9 cellular contexts compared by ENCODE assay signal in the genomic region with DNA sequence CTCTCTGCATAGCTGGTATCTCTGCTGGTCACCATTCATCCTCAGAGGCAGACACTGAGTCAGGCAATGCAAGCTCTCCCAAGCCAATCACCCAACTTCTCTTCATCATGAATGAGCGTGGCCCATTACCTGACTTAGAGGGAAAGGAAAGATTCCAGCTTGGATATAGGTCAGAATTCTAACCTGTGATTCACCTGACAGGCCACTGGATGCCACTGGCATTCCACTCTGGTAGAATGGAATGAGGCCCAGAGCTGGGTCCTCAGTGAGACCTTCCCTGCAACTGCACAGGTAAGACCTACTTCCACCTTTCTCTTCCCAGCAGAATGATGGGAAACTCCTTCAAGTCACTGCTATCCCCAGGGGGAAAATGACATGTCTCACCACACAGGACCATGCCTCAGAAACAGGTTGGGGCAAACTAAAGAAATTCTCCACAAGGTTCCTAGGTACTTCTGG.
DNase-seq lines count a peak whose midpoint lies in the region; ATAC-seq, FAIRE-seq and TF ChIP-seq lines count a peak whose summit lies in the region.
"Had no signal": no experiment of that assay in that cellular context is flagged by ENCODE, and none has a peak within 500 bp of the region (broad histone marks: within the 10 kb centered on the region; RNA-seq: fewer than 3 reads in every experiment).

No MANE protein-coding gene starts in this region.

- H3K27ac Mint-ChIP-seq in CD14-positive monocyte (no peak overlapping the region), T-helper 17 cell (peak overlapping the region; percentile 56)
- H3K27ac Mint-ChIP-seq in stimulated activated naive B cell treated with anti-CD40 and anti-IgM and Interleukin-4, amounts not matched to agents 10 μg/mL and 1 μg/mL and 100 μg/mL, for 72 hours: no peak overlapping the region
- no peak overlapping the region for H3K27ac Mint-ChIP-seq in T-helper 2 cell treated with Interferon-gamma antibody and Interleukin-4, amounts not matched to agents 5 μg/mL and 100 μg/mL, for 36 hours
- H3K27ac Mint-ChIP-seq: IgD-negative memory B cell had no signal

- intact Hi-C loops in CD14-positive monocyte (cut with micrococcal nuclease): no loop called here

- peak; percentile 47 for ATAC-seq in T-helper 17 cell
- peak; percentile 6 to 28 for ATAC-seq in stimulated activated naive B cell treated with anti-CD40 and anti-IgM and Interleukin-4, amounts not matched to agents 10 μg/mL and 1 μg/mL and 100 μg/mL, for 72 hours (replicated peaks)

- H3K9me3 ChIP-seq in T-helper 17 cell (ENCODE audit: control insufficient read depth, low read length, poor library complexity, severe bottlenecking): no peaks in the 10 kb centered on the region

- H3K9me3 Mint-ChIP-seq in CD14-positive monocyte: no peaks in the 10 kb centered on the region
- no peaks in the 10 kb centered on the region for H3K9me3 Mint-ChIP-seq in stimulated activated naive B cell treated with anti-CD40 and anti-IgM and Interleukin-4, amounts not matched to agents 10 μg/mL and 1 μg/mL and 100 μg/mL, for 72 hours
- H3K9me3 Mint-ChIP-seq in T-helper 2 cell treated with Interferon-gamma antibody and Interleukin-4, amounts not matched to agents 5 μg/mL and 100 μg/mL, for 36 hours: no peaks in the 10 kb centered on the region
- H3K9me3 Mint-ChIP-seq: IgD-negative memory B cell had no signal

- no peak for DNase-seq in CD14-positive monocyte (ENCODE audit: low spot score)
- peak; percentile 33 for DNase-seq in H54 (ENCODE audit: insufficient read length, low spot score)
- no peak for DNase-seq in T-helper 17 cell
- DNase-seq in fibroblast of pulmonary artery (ENCODE audit: low read depth): peak; percentile 35
- DNase-seq in stimulated activated naive B cell treated with anti-CD40 and anti-IgM and Interleukin-4, amounts not matched to agents 10 μg/mL and 1 μg/mL and 100 μg/mL, for 72 hours: no peak
- DNase-seq in NCI-H524 treated with DMSO at 0.1 percent for 48 hours (lab: John Stamatoyannopoulos, UW): no peak
- DNase-seq in medulla oblongata (ENCODE audit: extremely low spot score): no peak
- DNase-seq in T-helper 2 cell treated with Interferon-gamma antibody and Interleukin-4, amounts not matched to agents 5 μg/mL and 100 μg/mL, for 36 hours (ENCODE audit: low spot score): no peak

- H3K4me3 ChIP-seq in fibroblast of pulmonary artery (replicated peaks; ENCODE audit: low read depth, low read length): no peak overlapping the region

- peak; percentile 12 for TF ChIP-seq CTCF in CD14-positive monocyte (IDR thresholded peaks at IDR 0.05)
- peak; percentile 42 for TF ChIP-seq CTCF in fibroblast of pulmonary artery (IDR thresholded peaks at IDR 0.05; ENCODE audit: low read length, missing control alignments)

- no peak for FAIRE-seq in H54 (lab: Jason Lieb, UNC)

- TF ChIP-seq POLR2A in H54 (IDR thresholded peaks at IDR 0.05; ENCODE audit: low read depth, low read length): no peak

- no peaks in the 10 kb centered on the region for H3K27me3 Mint-ChIP-seq in CD14-positive monocyte (ENCODE audit: low read depth in 3 of 3)
- no peaks in the 10 kb centered on the region for H3K27me3 Mint-ChIP-seq in T-helper 17 cell
- H3K27me3 Mint-ChIP-seq in stimulated activated naive B cell treated with anti-CD40 and anti-IgM and Interleukin-4, amounts not matched to agents 10 μg/mL and 1 μg/mL and 100 μg/mL, for 72 hours: no peaks in the 10 kb centered on the region
- H3K27me3 Mint-ChIP-seq in T-helper 2 cell treated with Interferon-gamma antibody and Interleukin-4, amounts not matched to agents 5 μg/mL and 100 μg/mL, for 36 hours (ENCODE audit: low read depth): no peaks in the 10 kb centered on the region
- H3K27me3 Mint-ChIP-seq: IgD-negative memory B cell had no signal

- peaks cover 10% of the 10 kb centered on the region for H3K4me1 Mint-ChIP-seq in CD14-positive monocyte
- peaks cover 7% of the 10 kb centered on the region for H3K4me1 Mint-ChIP-seq in T-helper 17 cell
- peaks cover 26 to 47% of the 10 kb centered on the region in 2 donors for H3K4me1 Mint-ChIP-seq in stimulated activated naive B cell treated with anti-CD40 and anti-IgM and Interleukin-4, amounts not matched to agents 10 μg/mL and 1 μg/mL and 100 μg/mL, for 72 hours
- H3K4me1 Mint-ChIP-seq in T-helper 2 cell treated with Interferon-gamma antibody and Interleukin-4, amounts not matched to agents 5 μg/mL and 100 μg/mL, for 36 hours (ENCODE audit: low read depth): no peaks in the 10 kb centered on the region

- H3K4me3 Mint-ChIP-seq in CD14-positive monocyte (no peak overlapping the region), T-helper 17 cell (no peak overlapping the region)
- no peak overlapping the region for H3K4me3 Mint-ChIP-seq in stimulated activated naive B cell treated with anti-CD40 and anti-IgM and Interleukin-4, amounts not matched to agents 10 μg/mL and 1 μg/mL and 100 μg/mL, for 72 hours
- H3K4me3 Mint-ChIP-seq in T-helper 2 cell treated with Interferon-gamma antibody and Interleukin-4, amounts not matched to agents 5 μg/mL and 100 μg/mL, for 36 hours: no peak overlapping the region

- H3K36me3 Mint-ChIP-seq in CD14-positive monocyte (peaks cover 73 to 90% of the 10 kb centered on the region in 2 donors), T-helper 17 cell (ENCODE audit: low read depth) (no peaks in the 10 kb centered on the region)
- peaks cover 14 to 19% of the 10 kb centered on the region in 2 donors for H3K36me3 Mint-ChIP-seq in stimulated activated naive B cell treated with anti-CD40 and anti-IgM and Interleukin-4, amounts not matched to agents 10 μg/mL and 1 μg/mL and 100 μg/mL, for 72 hours
- peaks cover 7% of the 10 kb centered on the region for H3K36me3 Mint-ChIP-seq in T-helper 2 cell treated with Interferon-gamma antibody and Interleukin-4, amounts not matched to agents 5 μg/mL and 100 μg/mL, for 36 hours (ENCODE audit: low read depth)

Comparison
In these comparisons a context has a peak if more than half of its experiments do, and no peak if none do; other contexts are left out.
1. DNase-seq: peak in H54 (single experiment) and fibroblast of pulmonary artery (single experiment); none in CD14-positive monocyte (single experiment), T-helper 17 cell (0 of 3), stimulated activated naive B cell treated with anti-CD40 and anti-IgM and Interleukin-4, amounts not matched to agents 10 μg/mL and 1 μg/mL and 100 μg/mL, for 72 hours (single experiment), NCI-H524 treated with DMSO at 0.1 percent for 48 hours (single experiment), medulla oblongata (single experiment) and T-helper 2 cell treated with Interferon-gamma antibody and Interleukin-4, amounts not matched to agents 5 μg/mL and 100 μg/mL, for 36 hours (single experiment).